ENCODE assay signal across 28 cellular contexts in genomic region chr11:22078063-22078462, GRCh38.
"Had no signal": no experiment of that assay in that cellular context is flagged by ENCODE, and none has a peak within 500 bp of the region (broad histone marks: within the 10 kb centered on the region; RNA-seq: fewer than 3 reads in every experiment).

No MANE protein-coding gene starts in this region.

- H3K27me3 ChIP-seq: colonic mucosa, dorsolateral prefrontal cortex, esophagus muscularis mucosa, esophagus squamous epithelium, foreskin keratinocyte, gastrocnemius medialis, gastroesophageal sphincter, heart left ventricle, heart right ventricle had no signal

- ATAC-seq: effector memory CD8-positive, alpha-beta T cell; esophagus mucosa; foreskin keratinocyte; gastroesophageal sphincter had no signal

- DNase-seq: colonic mucosa; cortex of kidney; dermis blood vessel endothelial cell; dorsolateral prefrontal cortex; effector CD4-positive, alpha-beta T cell; effector CD8-positive, alpha-beta T cell; effector memory CD4-positive, alpha-beta T cell; effector memory CD8-positive, alpha-beta T cell; endodermal cell; erythroblast; esophagus squamous epithelium; foreskin fibroblast; foreskin keratinocyte; foreskin melanocyte; gastrocnemius medialis; glutamatergic neuron; head of caudate nucleus; heart left ventricle; heart right ventricle had no signal

- H3K36me3 ChIP-seq: colonic mucosa, esophagus muscularis mucosa, esophagus squamous epithelium, gastrocnemius medialis, gastroesophageal sphincter, heart left ventricle, heart right ventricle had no signal

- H3K9me3 ChIP-seq: colonic mucosa, esophagus squamous epithelium, gastrocnemius medialis had no signal

- H3K4me1 ChIP-seq: colonic mucosa, esophagus muscularis mucosa, esophagus squamous epithelium, foreskin keratinocyte, gastroesophageal sphincter, heart right ventricle had no signal

- H3K27ac ChIP-seq: colonic mucosa, coronary artery, dorsolateral prefrontal cortex, epithelial cell of prostate, esophagus muscularis mucosa, esophagus squamous epithelium, foreskin keratinocyte, gastroesophageal sphincter, heart left ventricle, heart right ventricle had no signal

- H3K4me3 ChIP-seq: colonic mucosa, coronary artery, dorsolateral prefrontal cortex, esophagus muscularis mucosa, esophagus squamous epithelium, gastrocnemius medialis, gastroesophageal sphincter, heart left ventricle, heart right ventricle had no signal

- FAIRE-seq: colon, endometrium, endothelial cell of umbilical vein, frontal cortex had no signal
